11 cellular contexts compared by ENCODE assay signal in genomic region chr10:79331226-79331625, GRCh38. TPM values are rescaled to one million over a fixed set of nuclear protein-coding genes. Genes with fewer than 3 reads are reported as not detected.
DNase-seq lines count a peak whose midpoint lies in the region; ATAC-seq and TF ChIP-seq lines count a peak whose summit lies in the region.
"Had no signal": no experiment of that assay in that cellular context is flagged by ENCODE, and none has a peak within 500 bp of the region (broad histone marks: within the 10 kb centered on the region; RNA-seq: fewer than 3 reads in every experiment).

No MANE protein-coding gene starts in this region.

- intact Hi-C loops in adrenal gland (cut with DNase I) = no loop called here

- CTCF ChIA-PET in AG04450 (lab: Charles Lee) = interaction anchor here (0.7 kb wide), 1 partner anchor 16 kb away, joined by 3 read pairs; no protein-coding TSS in a partner anchor

- no peaks in the 10 kb centered on the region for H3K27me3 ChIP-seq in AG04450 (ENCODE audit: control insufficient read depth, insufficient read depth, low read length)
- H3K27me3 ChIP-seq in adrenal gland = no peaks in the 10 kb centered on the region

- DNase-seq in AG04450 (ENCODE audit: low read depth, low spot score) = no peak
- peak; percentile 40 for DNase-seq in epithelial cell of esophagus (ENCODE audit: low read depth)
- no peak for DNase-seq in adrenal gland
- no peak for DNase-seq in NOMO-1 treated with DMSO at 0.1 percent for 48 hours (lab: John Stamatoyannopoulos, UW; ENCODE audit: unreplicated experiment)
- DNase-seq in activated CD4-positive, alpha-beta T cell treated with anti-CD3 and anti-CD28 coated beads for 4 hours = no peak
- DNase-seq: DMS79 treated with DMSO at 0.1 percent for 48 hours, kidney had no signal

- H3K4me1 ChIP-seq in adrenal gland (replicated peaks in 1 of 2) = peaks cover 0 to 15% of the 10 kb centered on the region in 2 donors
- H3K4me1 ChIP-seq: prostate gland had no signal

- no peaks in the 10 kb centered on the region for H3K36me3 ChIP-seq in adrenal gland (replicated peaks in 1 of 2)
- H3K36me3 ChIP-seq: prostate gland had no signal

- TF ChIP-seq CTCF in AG04450 (IDR thresholded peaks at IDR 0.05; ENCODE audit: low read depth, low read length) (no peak), epithelial cell of esophagus (IDR thresholded peaks at IDR 0.05; ENCODE audit: insufficient read depth, low read depth, low read length, missing control alignments) (no peak), adrenal gland (IDR thresholded peaks at IDR 0.05) (no peak)

- H3K9me3 ChIP-seq in AG04450 (ENCODE audit: control insufficient read depth, insufficient read depth, low read length) = no peaks in the 10 kb centered on the region; the same call in 1 of the 2 replicates
- H3K9me3 ChIP-seq in adrenal gland (replicated peaks in 1 of 3) = no peaks in the 10 kb centered on the region
- H3K9me3 ChIP-seq: prostate gland had no signal

- POLR2A ChIA-PET in AG04450 (lab: Yijun Ruan, JAX) = no interaction called here

- WGBS in adrenal gland, 4 donors = 79 to 91% (median 87%) methylated on average over 5 of the region's 5 CpGs; no CpG with 5 or more reads in 1 of the 4 donors

- ATAC-seq in GM18907 (IDR thresholded peaks at IDR 0.05; ENCODE audit: unreplicated experiment) (peak; percentile 9), HG03460 (IDR thresholded peaks at IDR 0.05; ENCODE audit: unreplicated experiment) (peak; percentile 3), GM21526 (IDR thresholded peaks at IDR 0.05; ENCODE audit: low FRiP score, unreplicated experiment) (no peak)

- H3K27ac ChIP-seq in AG04450 (ENCODE audit: low read depth, low read length) = peak overlapping the region; percentile 21
- peak overlapping the region in 1 of 5 donors; percentile 51 for H3K27ac ChIP-seq in adrenal gland
- H3K27ac ChIP-seq: prostate gland had no signal

- no peak overlapping the region for H3K4me3 ChIP-seq in AG04450 (ENCODE audit: low read depth, low read length)
- H3K4me3 ChIP-seq in epithelial cell of esophagus (ENCODE audit: low read length) = no peak overlapping the region
- no peak overlapping the region for H3K4me3 ChIP-seq in adrenal gland
- H3K4me3 ChIP-seq: prostate gland had no signal

- no peak for TF ChIP-seq POLR2A in adrenal gland (IDR thresholded peaks at IDR 0.05)

RNA-seq across cellular contexts. Expression of gene PPIF, which starts 16.0 kb away (rescaled TPM):
- polyA plus RNA-seq in AG04450 (2011; rRNA removed) (68.6 and 77.2 TPM in 2 replicates), adrenal gland (100 to 1,000 TPM in 1 of 3 donors, 10 to 100 TPM in 2; 43.8 to 564 (median 74.3) TPM)
- polyA minus RNA-seq in AG04450 (2011; rRNA and poly(A)+ RNA removed) = 50.0 and 81.1 TPM in 2 replicates
- total RNA-seq in adrenal gland = 100 to 1,000 TPM; 179 to 619 (median 259) TPM
